ENCODE assay signal across 8 cellular contexts in the genomic region with DNA sequence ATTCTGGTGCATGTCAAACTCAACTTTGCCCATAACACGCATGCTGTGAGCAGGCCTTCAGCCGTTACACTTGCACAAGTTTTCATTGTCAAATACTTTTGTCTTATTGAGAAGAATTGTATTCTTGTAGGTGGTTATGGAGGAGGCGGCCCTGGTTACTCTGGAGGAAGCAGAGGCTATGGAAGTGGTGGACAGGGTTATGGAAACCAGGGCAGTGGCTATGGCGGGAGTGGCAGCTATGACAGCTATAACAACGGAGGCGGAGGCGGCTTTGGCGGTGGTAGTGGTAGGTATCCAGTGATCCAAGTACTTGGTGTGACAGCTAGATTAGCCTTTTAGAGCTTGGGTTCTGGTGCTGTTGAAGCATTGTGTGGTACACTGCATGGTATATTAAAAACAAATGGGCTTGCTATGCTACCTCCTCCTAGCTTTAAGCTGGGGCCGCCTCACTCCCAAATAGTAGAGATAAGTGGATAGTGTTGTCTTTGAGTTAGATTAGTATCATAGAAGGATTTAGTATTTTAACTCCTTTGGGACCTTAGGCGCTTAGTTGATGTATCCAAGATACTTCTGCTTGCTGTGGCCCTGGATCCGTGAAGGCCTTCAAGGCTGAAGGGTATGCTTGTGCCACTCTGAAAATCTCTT. TPM values are rescaled to one million over a fixed set of nuclear protein-coding genes. Genes with fewer than 3 reads are reported as not detected.
DNase-seq lines count a peak whose midpoint lies in the region; ATAC-seq, FAIRE-seq and TF ChIP-seq lines count a peak whose summit lies in the region.

No MANE protein-coding gene starts in this region.

- H3K27me3 ChIP-seq in AG04450 (ENCODE audit: control insufficient read depth, insufficient read depth, low read length) (no peaks in the 10 kb centered on the region), GM12878 (replicated peaks in 1 of 2; ENCODE audit: control insufficient read depth in 2 of 2, insufficient read depth in 2 of 2, low read length in 1 of 2) (no peaks in the 10 kb centered on the region), mucosa of rectum (ENCODE audit: control insufficient read depth in 2 of 2, insufficient read depth in 2 of 2, low read length in 2 of 2) (no peaks in the 10 kb centered on the region)

- H3K4me1 ChIP-seq in GM12878 (ENCODE audit: control insufficient read depth, insufficient read depth, low read length), result peaks cover 3% of the 10 kb centered on the region; the same call in 1 of the 2 replicates
- peaks cover 56 to 63% of the 10 kb centered on the region in 2 donors for H3K4me1 ChIP-seq in mucosa of rectum (ENCODE audit: control insufficient read depth in 2 of 2, insufficient read depth in 2 of 2, low read length in 2 of 2)

- BruUV-seq in GM12878 (replicated peaks; lab: Mats Ljungman, UMichigan), result no TSS peak

- DNase-seq in AG04450 (ENCODE audit: low read depth, low spot score), result no peak
- DNase-seq in HFF-Myc (ENCODE audit: extremely low read depth, low read depth), result no peak
- DNase-seq in GM12878 (ENCODE audit: low read depth, low spot score), result no peak
- DNase-seq in NCI-H2029 treated with DMSO at 0.1 percent for 48 hours (lab: John Stamatoyannopoulos, UW), result no peak
- DNase-seq in SW 1271 (lab: John Stamatoyannopoulos, UW), result no peak
- no peak for DNase-seq in NCI-H510A (lab: John Stamatoyannopoulos, UW)

- no peak overlapping the region for H3K27ac ChIP-seq in AG04450 (ENCODE audit: low read depth, low read length)
- 0 out of 2 replicates have a peak overlapping the region, but pooled peaks have one; percentile 12 for H3K27ac ChIP-seq in GM12878 (ENCODE audit: control insufficient read depth, insufficient read depth)
- no peak overlapping the region for H3K27ac ChIP-seq in mucosa of rectum (ENCODE audit: low read depth in 2 of 2, low read length in 2 of 2)

- RAD21 ChIA-PET in GM12878 (lab: Charles Lee; ENCODE audit: unreplicated experiment), result interaction anchor here (1.0 to 1.8 kb wide), 3 partner anchors 9 to 42 kb away, joined by 3 to 8 read pairs (median 6); a partner anchor contains a TSS

- WGBS in GM12878 (ENCODE audit: insufficient coverage, insufficient replicate concordance, low lambda C conversion rate, missing lambda C conversion rate), result 18% methylated on average over 11 of the region's 11 CpGs

- peaks cover 65% of the 10 kb centered on the region for H3K79me2 ChIP-seq in GM12878 (ENCODE audit: control insufficient read depth, insufficient read depth, low read length)

- H3K9me3 ChIP-seq in AG04450 (ENCODE audit: control insufficient read depth, insufficient read depth, low read length) (no peaks in the 10 kb centered on the region), GM12878 (replicated peaks; ENCODE audit: control insufficient read depth, insufficient read depth, low read length) (no peaks in the 10 kb centered on the region), mucosa of rectum (ENCODE audit: control insufficient read depth in 2 of 2, low read length in 2 of 2) (no peaks in the 10 kb centered on the region)

- no peak overlapping the region for H2AFZ ChIP-seq in GM12878 (ENCODE audit: control insufficient read depth, low read depth, low read length)

- no peak for TF ChIP-seq RAD21 in GM12878 (IDR thresholded peaks at IDR 0.05; ENCODE audit: insufficient read depth, low read depth, low read length)

- CTCF ChIA-PET in AG04450 (lab: Charles Lee) (interaction anchor here (1.1 to 1.6 kb wide), 3 partner anchors 42 to 96 kb away, joined by 3 to 8 read pairs (median 3); a partner anchor contains a TSS), GM12878 (lab: Yijun Ruan, JAX) (interaction anchor here (1.4 to 3.2 kb wide), 6 partner anchors 10 to 67 kb away, joined by 3 to 21 read pairs (median 7); a partner anchor contains a TSS)

- ATAC-seq in GM12878 (no peak), GM21390 (IDR thresholded peaks at IDR 0.05; ENCODE audit: unreplicated experiment) (no peak)

- intact Hi-C loops in GM12878 (cut with micrococcal nuclease; ENCODE audit: unreplicated experiment), result no loop called here

- in situ Hi-C loops in GM12878 (cut with MboI), result no loop called here

- peak overlapping the region; percentile 100 for H3K9ac ChIP-seq in GM12878 (ENCODE audit: control insufficient read depth, insufficient read depth, low read length)
- peak overlapping the region; percentile 38 to 84 for H3K9ac ChIP-seq in mucosa of rectum (ENCODE audit: low read depth in 1 of 2, low read length in 2 of 2)

- TF ChIP-seq CTCF in AG04450 (IDR thresholded peaks at IDR 0.05; ENCODE audit: low read depth, low read length) (no peak), HFF-Myc (IDR thresholded peaks at IDR 0.05; ENCODE audit: low read depth, low read length, missing control alignments) (no peak), GM12878 (IDR thresholded peaks at IDR 0.05 in 2 of 3, conservative IDR thresholded peaks at IDR 0.05 in 1 of 3; ENCODE audit: control insufficient read depth in 2 of 3, extremely low read depth in 1 of 3, insufficient read depth in 1 of 3, low read depth in 3 of 3, low read length in 3 of 3) (no peak)

- no peak for TF ChIP-seq EP300 in GM12878 (IDR thresholded peaks at IDR 0.05; ENCODE audit: borderline replicate concordance in 1 of 2, control insufficient read depth in 1 of 2, low read depth in 2 of 2, low read length in 2 of 2)

- H3K4me3 ChIP-seq in AG04450 (ENCODE audit: low read depth, low read length), result peak overlapping the region; percentile 93
- peak overlapping the region; percentile 85 for H3K4me3 ChIP-seq in HFF-Myc (replicated peaks; ENCODE audit: low read depth, low read length)
- peak overlapping the region; percentile 81 for H3K4me3 ChIP-seq in GM12878
- H3K4me3 ChIP-seq in mucosa of rectum (ENCODE audit: low read length in 2 of 2), result peak overlapping the region; percentile 50 to 99

- H3K4me2 ChIP-seq in GM12878 (ENCODE audit: control insufficient read depth, insufficient read depth), result peak overlapping the region; percentile 93

- POLR2A ChIA-PET in AG04450 (lab: Yijun Ruan, JAX) (interaction anchor here (1.2 kb wide), 1 partner anchor 44 kb away, joined by 12 read pairs; no protein-coding TSS in a partner anchor), GM12878 (lab: Charles Lee) (interaction anchor here (1.1 kb wide), 1 partner anchor 76 kb away, joined by 3 read pairs; no protein-coding TSS in a partner anchor)

- peaks cover 23 to 50% of the 10 kb centered on the region in 2 experiments for H3K36me3 ChIP-seq in GM12878 (ENCODE audit: control insufficient read depth in 2 of 2, insufficient read depth in 2 of 2, low read length in 1 of 2)
- H3K36me3 ChIP-seq in mucosa of rectum (ENCODE audit: control insufficient read depth in 2 of 2, insufficient read depth in 2 of 2, low read length in 2 of 2), result peaks cover 48 to 52% of the 10 kb centered on the region in 2 donors

- TF ChIP-seq POLR2A in GM12878 (IDR thresholded peaks at IDR 0.05; ENCODE audit: low read depth, low read length), result peak; percentile 53

- H4K20me1 ChIP-seq in GM12878 (ENCODE audit: control insufficient read depth, insufficient read depth), result peaks cover 8% of the 10 kb centered on the region

- FAIRE-seq in GM12878 (lab: Jason Lieb, UNC), result no peak

- SMC1A ChIA-PET in GM12878 (lab: Charles Lee; ENCODE audit: uncharacterized antibody, unreplicated experiment), result interaction anchor here (0.8 to 3.2 kb wide), 8 partner anchors 10 to 76 kb away, joined by 3 to 17 read pairs (median 7); no protein-coding TSS in a partner anchor

RNA-seq across cellular contexts. Expression of a gene that starts 2.5 kb away (rescaled TPM):
- polyA plus RNA-seq in AG04450 (2011; rRNA removed), result 741 and 845 TPM in 2 replicates
- polyA minus RNA-seq in AG04450 (2011; rRNA and poly(A)+ RNA removed), result 1,089 and 1,312 TPM in 2 replicates
- 242 and 281 TPM in 2 replicates for total RNA-seq in GM12878 (2013; cell fraction: nucleolus; rRNA removed)
- total RNA-seq in GM12878 (2014; rRNA removed), result 630 and 696 TPM in 2 replicates
- 1,089 and 1,177 TPM in 2 replicates for total RNA-seq in GM12878 (2014; rRNA removed; fragmentation: Illumina TruSeq; extraction: Trizol)
- total RNA-seq in GM12878 (2021), result 1,668 and 1,698 TPM in 2 replicates
- 1,313 TPM for polyA plus RNA-seq in GM12878 (2011; ENCODE audit: low read depth)
- 821 and 1,080 TPM in 2 replicates for polyA plus RNA-seq in GM12878 (2011; rRNA removed)
- polyA plus RNA-seq in GM12878 (2011; cell fraction: cytosol; rRNA removed), result 826 and 856 TPM in 2 replicates
- polyA plus RNA-seq in GM12878 (2011; cell fraction: nucleus; rRNA removed), result 640 and 747 TPM in 2 replicates
- polyA plus RNA-seq in GM12878 (2012), result 1,660 and 1,721 TPM in 2 replicates
- 2,342 and 3,224 TPM in 2 replicates for polyA plus RNA-seq in GM12878 (2014; fragmentation: Illumina TruSeq; extraction: Trizol)
- polyA plus RNA-seq in GM12878 (2014; fragmentation: Nextera tagmentation; extraction: Ambion mirVana), result 1,000 to 10,000 TPM; 1,456 to 1,756 TPM
- 1,665 and 1,714 TPM in 2 replicates for polyA plus RNA-seq in GM12878 (2014; rRNA removed)
- polyA plus RNA-seq in GM12878 (2016; fragmentation: Nextera tagmentation; extraction: Ambion mirVana), result 1,000 to 10,000 TPM; 1,346 to 1,358 TPM
- polyA minus RNA-seq in GM12878 (2011; rRNA and poly(A)+ RNA removed), result 944 and 1,039 TPM in 2 replicates
- 432 and 534 TPM in 2 replicates for polyA minus RNA-seq in GM12878 (2011; cell fraction: cytosol; rRNA and poly(A)+ RNA removed)
- 265 and 336 TPM in 2 replicates for polyA minus RNA-seq in GM12878 (2011; cell fraction: nucleus; rRNA and poly(A)+ RNA removed)

RNA-seq across cellular contexts. Expression of a gene that starts 3.1 kb away (rescaled TPM):
- polyA plus RNA-seq in AG04450 (2011; rRNA removed), result 49.0 and 62.3 TPM in 2 replicates
- polyA minus RNA-seq in AG04450 (2011; rRNA and poly(A)+ RNA removed), result 57.1 and 101 TPM in 2 replicates
- 99.3 and 101 TPM in 2 replicates for total RNA-seq in GM12878 (2013; cell fraction: nucleolus; rRNA removed)
- 74.4 and 81.4 TPM in 2 replicates for total RNA-seq in GM12878 (2014; rRNA removed)
- total RNA-seq in GM12878 (2014; rRNA removed; fragmentation: Illumina TruSeq; extraction: Trizol), result 74.6 and 76.1 TPM in 2 replicates
- 138 TPM in 2 replicates for total RNA-seq in GM12878 (2021)
- polyA plus RNA-seq in GM12878 (2011; ENCODE audit: low read depth), result 23.8 TPM
- polyA plus RNA-seq in GM12878 (2011; rRNA removed), result 85.5 and 119 TPM in 2 replicates
- 29.4 and 40.7 TPM in 2 replicates for polyA plus RNA-seq in GM12878 (2011; cell fraction: cytosol; rRNA removed)
- 22.0 and 25.4 TPM in 2 replicates for polyA plus RNA-seq in GM12878 (2011; cell fraction: nucleus; rRNA removed)
- 32.7 and 34.1 TPM in 2 replicates for polyA plus RNA-seq in GM12878 (2012)
- 74.6 and 89.6 TPM in 2 replicates for polyA plus RNA-seq in GM12878 (2014; fragmentation: Illumina TruSeq; extraction: Trizol)
- 10 to 100 TPM; 66.9 to 67.1 TPM for polyA plus RNA-seq in GM12878 (2014; fragmentation: Nextera tagmentation; extraction: Ambion mirVana)
- polyA plus RNA-seq in GM12878 (2014; rRNA removed), result 45.1 and 46.7 TPM in 2 replicates
- 10 to 100 TPM; 85.8 to 87.6 TPM for polyA plus RNA-seq in GM12878 (2016; fragmentation: Nextera tagmentation; extraction: Ambion mirVana)
- polyA minus RNA-seq in GM12878 (2011; rRNA and poly(A)+ RNA removed), result 93.0 and 139 TPM in 2 replicates
- polyA minus RNA-seq in GM12878 (2011; cell fraction: cytosol; rRNA and poly(A)+ RNA removed), result 37.2 and 41.1 TPM in 2 replicates
- polyA minus RNA-seq in GM12878 (2011; cell fraction: nucleus; rRNA and poly(A)+ RNA removed), result 15.1 and 24.0 TPM in 2 replicates

RNA-seq across cellular contexts. Expression of a gene that starts 17.7 kb away (rescaled TPM):
- polyA plus RNA-seq in AG04450 (2011; rRNA removed) (0.25 and 0.37 TPM in 2 replicates), GM12878 (2011; rRNA removed) (not detected in 2 replicates), GM12878 (2014; fragmentation: Illumina TruSeq; extraction: Trizol) (not detected in 2 replicates), GM12878 (2014; fragmentation: Nextera tagmentation; extraction: Ambion mirVana) (not detected), GM12878 (2014; rRNA removed) (0.06 TPM in 1 of 2 replicates, not detected in the other), GM12878 (2016; fragmentation: Nextera tagmentation; extraction: Ambion mirVana) (not detected)
- polyA minus RNA-seq in AG04450 (2011; rRNA and poly(A)+ RNA removed), result 0.30 and 0.41 TPM in 2 replicates
- total RNA-seq in GM12878 (2013; cell fraction: nucleolus; rRNA removed), result not detected in 2 replicates
- total RNA-seq in GM12878 (2014; rRNA removed) (not detected in 2 replicates), GM12878 (2014; rRNA removed; fragmentation: Illumina TruSeq; extraction: Trizol) (not detected in 2 replicates), GM12878 (2021) (0.28 TPM in 1 of 2 replicates, not detected in the other)
- polyA plus RNA-seq in GM12878 (2011; ENCODE audit: low read depth), result not detected
- polyA plus RNA-seq in GM12878 (2011; cell fraction: cytosol; rRNA removed), result not detected in 2 replicates
- 0.10 TPM in 1 of 2 replicates, not detected in the other for polyA plus RNA-seq in GM12878 (2011; cell fraction: nucleus; rRNA removed)
- polyA plus RNA-seq in GM12878 (2012), result not detected in 2 replicates
- not detected in 2 replicates for polyA minus RNA-seq in GM12878 (2011; rRNA and poly(A)+ RNA removed)
- polyA minus RNA-seq in GM12878 (2011; cell fraction: cytosol; rRNA and poly(A)+ RNA removed), result not detected in 2 replicates
- polyA minus RNA-seq in GM12878 (2011; cell fraction: nucleus; rRNA and poly(A)+ RNA removed), result not detected in 2 replicates

RNA-seq across cellular contexts. Expression of a gene that starts 41.9 kb away (rescaled TPM):
- polyA plus RNA-seq in AG04450 (2011; rRNA removed) (355 and 404 TPM in 2 replicates), GM12878 (2011; rRNA removed) (263 and 302 TPM in 2 replicates), GM12878 (2014; fragmentation: Illumina TruSeq; extraction: Trizol) (177 and 205 TPM in 2 replicates), GM12878 (2014; fragmentation: Nextera tagmentation; extraction: Ambion mirVana) (100 to 1,000 TPM; 260 to 378 TPM), GM12878 (2014; rRNA removed) (123 and 129 TPM in 2 replicates), GM12878 (2016; fragmentation: Nextera tagmentation; extraction: Ambion mirVana) (100 to 1,000 TPM; 192 to 209 TPM)
- 137 and 153 TPM in 2 replicates for polyA minus RNA-seq in AG04450 (2011; rRNA and poly(A)+ RNA removed)
- total RNA-seq in GM12878 (2013; cell fraction: nucleolus; rRNA removed), result 36.9 and 40.6 TPM in 2 replicates
- total RNA-seq in GM12878 (2014; rRNA removed) (112 and 131 TPM in 2 replicates), GM12878 (2014; rRNA removed; fragmentation: Illumina TruSeq; extraction: Trizol) (128 and 130 TPM in 2 replicates), GM12878 (2021) (120 and 135 TPM in 2 replicates)
- polyA plus RNA-seq in GM12878 (2011; ENCODE audit: low read depth), result 388 TPM
- polyA plus RNA-seq in GM12878 (2011; cell fraction: cytosol; rRNA removed), result 160 and 175 TPM in 2 replicates
- polyA plus RNA-seq in GM12878 (2011; cell fraction: nucleus; rRNA removed), result 84.2 and 90.6 TPM in 2 replicates
- 175 and 272 TPM in 2 replicates for polyA plus RNA-seq in GM12878 (2012)
- 116 and 125 TPM in 2 replicates for polyA minus RNA-seq in GM12878 (2011; rRNA and poly(A)+ RNA removed)
- polyA minus RNA-seq in GM12878 (2011; cell fraction: cytosol; rRNA and poly(A)+ RNA removed), result 76.0 and 85.0 TPM in 2 replicates
- polyA minus RNA-seq in GM12878 (2011; cell fraction: nucleus; rRNA and poly(A)+ RNA removed), result 17.7 and 20.6 TPM in 2 replicates
